ENCODE assay signal across 4 cellular contexts in genomic region chr11:111268303-111268702, GRCh38. TPM values are rescaled to one million over a fixed set of nuclear protein-coding genes. Genes with fewer than 3 reads are reported as not detected.
"Had no signal": no experiment of that assay in that cellular context is flagged by ENCODE, and none has a peak within 500 bp of the region (broad histone marks: within the 10 kb centered on the region; RNA-seq: fewer than 3 reads in every experiment).

No MANE protein-coding gene starts in this region.

RNA-seq across cellular contexts. Expression of gene POU2AF2, which starts 22.8 kb away (rescaled TPM):
- total RNA-seq: HepG2, HT1080, IMR-90, K562 had no signal

RNA-seq across cellular contexts. Expression of gene POU2AF3, which starts 30.0 kb away (rescaled TPM):
- total RNA-seq: HT1080, IMR-90, K562 had no signal
